1 cellular context compared by ENCODE assay signal in the genomic region with DNA sequence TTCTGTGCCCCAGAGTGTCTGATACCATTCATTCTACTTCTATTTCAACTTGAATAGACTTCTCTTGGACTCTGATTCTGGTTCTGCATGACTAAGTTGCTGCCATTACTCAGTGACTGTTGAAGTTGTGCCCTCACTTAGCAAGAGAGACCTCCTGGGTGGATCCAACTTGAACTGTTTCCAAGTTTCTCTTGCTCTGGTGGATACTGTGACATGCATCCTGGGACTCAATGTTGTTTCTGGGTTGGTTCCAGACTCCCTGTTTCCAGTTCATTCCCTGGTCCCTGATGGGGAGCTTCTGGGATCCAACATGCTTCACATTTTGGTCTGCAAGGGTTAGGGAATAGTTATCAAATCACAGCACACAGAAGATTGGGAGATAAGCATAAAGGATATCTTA.
TF ChIP-seq lines count a peak whose summit lies in the region.

No MANE protein-coding gene starts in this region.

TF ChIP-seq in GM23338, 12 proteins besides CTCF, POLR2A, EP300 and RAD21 (continued from another document):
- TF ChIP-seq, protein P1, sequence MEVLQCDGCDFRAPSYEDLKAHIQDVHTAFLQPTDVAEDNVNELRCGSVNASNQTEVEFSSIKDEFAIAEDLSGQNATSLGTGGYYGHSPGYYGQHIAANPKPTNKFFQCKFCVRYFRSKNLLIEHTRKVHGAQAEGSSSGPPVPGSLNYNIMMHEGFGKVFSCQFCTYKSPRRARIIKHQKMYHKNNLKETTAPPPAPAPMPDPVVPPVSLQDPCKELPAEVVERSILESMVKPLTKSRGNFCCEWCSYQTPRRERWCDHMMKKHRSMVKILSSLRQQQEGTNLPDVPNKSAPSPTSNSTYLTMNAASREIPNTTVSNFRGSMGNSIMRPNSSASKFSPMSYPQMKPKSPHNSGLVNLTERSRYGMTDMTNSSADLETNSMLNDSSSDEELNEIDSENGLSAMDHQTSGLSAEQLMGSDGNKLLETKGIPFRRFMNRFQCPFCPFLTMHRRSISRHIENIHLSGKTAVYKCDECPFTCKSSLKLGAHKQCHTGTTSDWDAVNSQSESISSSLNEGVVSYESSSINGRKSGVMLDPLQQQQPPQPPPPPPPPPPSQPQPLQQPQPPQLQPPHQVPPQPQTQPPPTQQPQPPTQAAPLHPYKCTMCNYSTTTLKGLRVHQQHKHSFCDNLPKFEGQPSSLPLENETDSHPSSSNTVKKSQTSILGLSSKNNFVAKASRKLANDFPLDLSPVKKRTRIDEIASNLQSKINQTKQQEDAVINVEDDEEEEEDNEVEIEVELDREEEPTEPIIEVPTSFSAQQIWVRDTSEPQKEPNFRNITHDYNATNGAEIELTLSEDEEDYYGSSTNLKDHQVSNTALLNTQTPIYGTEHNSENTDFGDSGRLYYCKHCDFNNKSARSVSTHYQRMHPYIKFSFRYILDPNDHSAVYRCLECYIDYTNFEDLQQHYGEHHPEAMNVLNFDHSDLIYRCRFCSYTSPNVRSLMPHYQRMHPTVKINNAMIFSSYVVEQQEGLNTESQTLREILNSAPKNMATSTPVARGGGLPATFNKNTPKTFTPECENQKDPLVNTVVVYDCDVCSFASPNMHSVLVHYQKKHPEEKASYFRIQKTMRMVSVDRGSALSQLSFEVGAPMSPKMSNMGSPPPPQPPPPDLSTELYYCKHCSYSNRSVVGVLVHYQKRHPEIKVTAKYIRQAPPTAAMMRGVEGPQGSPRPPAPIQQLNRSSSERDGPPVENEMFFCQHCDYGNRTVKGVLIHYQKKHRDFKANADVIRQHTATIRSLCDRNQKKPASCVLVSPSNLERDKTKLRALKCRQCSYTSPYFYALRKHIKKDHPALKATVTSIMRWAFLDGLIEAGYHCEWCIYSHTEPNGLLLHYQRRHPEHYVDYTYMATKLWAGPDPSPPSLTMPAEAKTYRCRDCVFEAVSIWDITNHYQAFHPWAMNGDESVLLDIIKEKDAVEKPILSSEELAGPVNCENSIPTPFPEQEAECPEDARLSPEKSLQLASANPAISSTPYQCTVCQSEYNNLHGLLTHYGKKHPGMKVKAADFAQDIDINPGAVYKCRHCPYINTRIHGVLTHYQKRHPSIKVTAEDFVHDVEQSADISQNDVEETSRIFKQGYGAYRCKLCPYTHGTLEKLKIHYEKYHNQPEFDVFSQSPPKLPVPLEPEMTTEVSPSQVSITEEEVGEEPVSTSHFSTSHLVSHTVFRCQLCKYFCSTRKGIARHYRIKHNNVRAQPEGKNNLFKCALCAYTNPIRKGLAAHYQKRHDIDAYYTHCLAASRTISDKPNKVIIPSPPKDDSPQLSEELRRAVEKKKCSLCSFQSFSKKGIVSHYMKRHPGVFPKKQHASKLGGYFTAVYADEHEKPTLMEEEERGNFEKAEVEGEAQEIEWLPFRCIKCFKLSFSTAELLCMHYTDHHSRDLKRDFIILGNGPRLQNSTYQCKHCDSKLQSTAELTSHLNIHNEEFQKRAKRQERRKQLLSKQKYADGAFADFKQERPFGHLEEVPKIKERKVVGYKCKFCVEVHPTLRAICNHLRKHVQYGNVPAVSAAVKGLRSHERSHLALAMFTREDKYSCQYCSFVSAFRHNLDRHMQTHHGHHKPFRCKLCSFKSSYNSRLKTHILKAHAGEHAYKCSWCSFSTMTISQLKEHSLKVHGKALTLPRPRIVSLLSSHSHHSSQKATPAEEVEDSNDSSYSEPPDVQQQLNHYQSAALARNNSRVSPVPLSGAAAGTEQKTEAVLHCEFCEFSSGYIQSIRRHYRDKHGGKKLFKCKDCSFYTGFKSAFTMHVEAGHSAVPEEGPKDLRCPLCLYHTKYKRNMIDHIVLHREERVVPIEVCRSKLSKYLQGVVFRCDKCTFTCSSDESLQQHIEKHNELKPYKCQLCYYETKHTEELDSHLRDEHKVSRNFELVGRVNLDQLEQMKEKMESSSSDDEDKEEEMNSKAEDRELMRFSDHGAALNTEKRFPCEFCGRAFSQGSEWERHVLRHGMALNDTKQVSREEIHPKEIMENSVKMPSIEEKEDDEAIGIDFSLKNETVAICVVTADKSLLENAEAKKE (CRISPR knock-in tag; IDR thresholded peaks at IDR 0.05), result no peak
- TF ChIP-seq ZNF331 (CRISPR knock-in tag; IDR thresholded peaks at IDR 0.05; ENCODE audit: low read depth) (no peak), POLR2AphosphoS5 (IDR thresholded peaks at IDR 0.05; ENCODE audit: low read depth) (no peak), JUNB (IDR thresholded peaks at IDR 0.05; ENCODE audit: unreplicated experiment) (no peak), EZH2 (IDR thresholded peaks at IDR 0.05; ENCODE audit: low read depth, unreplicated experiment) (no peak), EZH2phosphoT487 (IDR thresholded peaks at IDR 0.05; ENCODE audit: unreplicated experiment) (no peak), ZNF114 (CRISPR knock-in tag; IDR thresholded peaks at IDR 0.05) (no peak), CREB1 (CRISPR knock-in tag; IDR thresholded peaks at IDR 0.05; ENCODE audit: low read depth) (no peak), NANOG (IDR thresholded peaks at IDR 0.05; ENCODE audit: borderline replicate concordance) (no peak)
- TF ChIP-seq, protein P2, sequence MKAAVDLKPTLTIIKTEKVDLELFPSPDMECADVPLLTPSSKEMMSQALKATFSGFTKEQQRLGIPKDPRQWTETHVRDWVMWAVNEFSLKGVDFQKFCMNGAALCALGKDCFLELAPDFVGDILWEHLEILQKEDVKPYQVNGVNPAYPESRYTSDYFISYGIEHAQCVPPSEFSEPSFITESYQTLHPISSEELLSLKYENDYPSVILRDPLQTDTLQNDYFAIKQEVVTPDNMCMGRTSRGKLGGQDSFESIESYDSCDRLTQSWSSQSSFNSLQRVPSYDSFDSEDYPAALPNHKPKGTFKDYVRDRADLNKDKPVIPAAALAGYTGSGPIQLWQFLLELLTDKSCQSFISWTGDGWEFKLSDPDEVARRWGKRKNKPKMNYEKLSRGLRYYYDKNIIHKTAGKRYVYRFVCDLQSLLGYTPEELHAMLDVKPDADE (IDR thresholded peaks at IDR 0.05), result no peak
TF ChIP-seq in GM23338: peak in this region for 0.
